ENCODE assay signal across 8 cellular contexts in the genomic region with DNA sequence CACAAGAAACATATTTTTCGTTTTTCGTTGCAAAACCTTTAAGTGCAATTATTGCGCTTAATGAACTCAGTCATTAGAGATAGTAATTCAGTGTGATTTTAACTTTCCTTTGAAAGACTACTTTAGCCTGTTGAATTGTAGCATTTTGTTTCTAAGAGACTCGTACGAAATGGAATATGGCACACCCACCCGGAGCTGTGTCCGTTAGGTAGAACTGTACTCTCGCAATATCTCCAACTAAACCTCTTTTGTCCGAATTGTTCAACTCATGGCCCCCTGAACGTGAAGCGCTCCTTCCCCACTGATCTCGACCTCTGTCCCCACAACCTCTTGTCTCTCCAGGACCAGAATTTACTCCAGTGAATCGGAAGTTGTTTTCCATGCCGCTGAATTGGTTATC. TPM values are rescaled to one million over a fixed set of nuclear protein-coding genes. Genes with fewer than 3 reads are reported as not detected.
DNase-seq lines count a peak whose midpoint lies in the region; ATAC-seq and TF ChIP-seq lines count a peak whose summit lies in the region.

No MANE protein-coding gene starts in this region.

- H3K4me1 ChIP-seq in HUES48 (ENCODE audit: control insufficient read depth, insufficient read depth, low read length) (peaks cover 29% of the 10 kb centered on the region), ectodermal cell (ENCODE audit: control insufficient read depth, insufficient read depth, low read length) (peaks cover 9% of the 10 kb centered on the region), thyroid gland (peaks cover 18 to 27% of the 10 kb centered on the region in 2 donors)

- H3K27ac Mint-ChIP-seq in Calu3 (ENCODE audit: unreplicated experiment) (peak overlapping the region; percentile 77), T-helper 17 cell (peak overlapping the region; percentile 98)

- intact Hi-C loops in Calu3 (cut with micrococcal nuclease; ENCODE audit: unreplicated experiment) (loop anchor here (5.0 kb wide), 1 partner anchor 160 kb away; no protein-coding TSS in a partner anchor), thyroid gland (cut with DNase I) (loop anchor here (5.0 to 10.0 kb wide), 2 partner anchors 70 to 152 kb away; a partner anchor contains a TSS)

- H3K9me3 ChIP-seq in HUES48 (ENCODE audit: control insufficient read depth, insufficient read depth, low read length) (no peaks in the 10 kb centered on the region), T-helper 17 cell (ENCODE audit: control insufficient read depth, low read length, poor library complexity, severe bottlenecking) (no peaks in the 10 kb centered on the region), ectodermal cell (ENCODE audit: control insufficient read depth, low read length) (no peaks in the 10 kb centered on the region), thyroid gland (no peaks in the 10 kb centered on the region)

- H3K27me3 ChIP-seq in HUES48 (ENCODE audit: control insufficient read depth, insufficient read depth, low read length) (no peaks in the 10 kb centered on the region), ectodermal cell (ENCODE audit: control insufficient read depth, insufficient read depth, low read length, poor library complexity, severe bottlenecking) (no peaks in the 10 kb centered on the region), thyroid gland (no peaks in the 10 kb centered on the region)

- peak overlapping the region; percentile 79 for H3K4me3 Mint-ChIP-seq in Calu3 (ENCODE audit: low read depth, unreplicated experiment)
- H3K4me3 Mint-ChIP-seq in T-helper 17 cell = peak overlapping the region; percentile 97

- H3K27me3 Mint-ChIP-seq in Calu3 (ENCODE audit: unreplicated experiment) = no peaks in the 10 kb centered on the region
- H3K27me3 Mint-ChIP-seq in T-helper 17 cell = no peaks in the 10 kb centered on the region

- H3K36me3 ChIP-seq in HUES48 (ENCODE audit: control insufficient read depth, insufficient read depth, low read length) = peaks cover 5% of the 10 kb centered on the region
- H3K36me3 ChIP-seq in ectodermal cell (ENCODE audit: control insufficient read depth, insufficient read depth, low read length) = no peaks in the 10 kb centered on the region
- H3K36me3 ChIP-seq in thyroid gland = no peaks in the 10 kb centered on the region

- TF ChIP-seq POLR2A in thyroid gland (IDR thresholded peaks at IDR 0.05) = no peak

- ATAC-seq in T-helper 17 cell (no peak), GM21526 (IDR thresholded peaks at IDR 0.05; ENCODE audit: low FRiP score, unreplicated experiment) (no peak), GM21529 (IDR thresholded peaks at IDR 0.05; ENCODE audit: unreplicated experiment) (no peak)

- WGBS in ectodermal cell, 2 experiments = 0 to 1% methylated on average over 14 of the region's 14 CpGs
- WGBS in thyroid gland, 2 donors = 0 to 1% methylated on average over 14 of the region's 14 CpGs

- peak overlapping the region; percentile 98 for H3K27ac ChIP-seq in HUES48 (ENCODE audit: low read depth, low read length)
- H3K27ac ChIP-seq in ectodermal cell (ENCODE audit: insufficient read depth, low read depth, low read length, poor library complexity, severe bottlenecking) = peak overlapping the region; percentile 99
- peak overlapping the region; percentile 93 to 99 (median 98) for H3K27ac ChIP-seq in thyroid gland

- CTCF ChIA-PET in Calu3 (lab: Charles Lee) = interaction anchor here (0.5 to 1.4 kb wide), 2 partner anchors 156 to 1365 kb away, joined by 3 read pairs; a partner anchor contains a TSS

- H3K36me3 Mint-ChIP-seq in Calu3 (ENCODE audit: insufficient read depth, unreplicated experiment) (peaks cover 44% of the 10 kb centered on the region), T-helper 17 cell (ENCODE audit: low read depth) (peaks cover 2% of the 10 kb centered on the region)

- no peak for TF ChIP-seq CTCF in Calu3 (IDR thresholded peaks at IDR 0.05; ENCODE audit: unreplicated experiment)
- no peak for TF ChIP-seq CTCF in thyroid gland (IDR thresholded peaks at IDR 0.05)

- H3K4me3 ChIP-seq in HUES48 (ENCODE audit: low read depth, low read length) (peak overlapping the region; percentile 94), ectodermal cell (ENCODE audit: insufficient read depth, low read depth, low read length) (peak overlapping the region; percentile 77), thyroid gland (replicated peaks in 1 of 3) (peak overlapping the region; percentile 45 to 67 (median 55))

- peak overlapping the region; percentile 89 for H3K9ac ChIP-seq in HUES48 (ENCODE audit: low read depth, low read length)

- H3K4me1 Mint-ChIP-seq in Calu3 (ENCODE audit: low read depth, unreplicated experiment) (peaks cover 25% of the 10 kb centered on the region), T-helper 17 cell (peaks cover 40% of the 10 kb centered on the region)

- TSS peak; percentile 45 for BruUV-seq in Calu3 (replicated peaks; lab: Mats Ljungman, UMichigan)

- H3K9me3 Mint-ChIP-seq in Calu3 (ENCODE audit: low read depth, unreplicated experiment) = no peaks in the 10 kb centered on the region

- DNase-seq in Calu3 = no peak
- no peak for DNase-seq in T-helper 17 cell
- DNase-seq in lung microvascular endothelial cell (ENCODE audit: low read depth in 2 of 2) = peak; percentile 56 to 60
- peak; percentile 7 to 18 for DNase-seq in thyroid gland

RNA-seq across cellular contexts. Expression of a gene that starts 0.8 kb away (rescaled TPM):
- 40.1 and 41.1 TPM in 2 replicates for total RNA-seq in Calu3 (2022)
- total RNA-seq in T-helper 17 cell = 10 to 100 TPM; 27.7 to 35.3 TPM
- 75.9 TPM for polyA plus RNA-seq in ectodermal cell (2013, experiment 1 of 4)
- 84.9 TPM for polyA plus RNA-seq in ectodermal cell (2013, experiment 2 of 4)
- polyA plus RNA-seq in ectodermal cell (2013, experiment 3 of 4) = 64.2 TPM
- 70.6 TPM for polyA plus RNA-seq in ectodermal cell (2013, experiment 4 of 4)
- 44.0 and 71.0 TPM in 2 replicates for total RNA-seq in lung microvascular endothelial cell
- total RNA-seq in thyroid gland = 100 to 1,000 TPM in 1 of 4 donors, 10 to 100 TPM in 3; 63.5 to 139 (median 85.4) TPM

Comparison
In these comparisons a context has a peak if more than half of its experiments do, and no peak if none do; other contexts are left out.
1. DNase-seq: peak in lung microvascular endothelial cell (2 of 2) and thyroid gland (2 of 2); none in Calu3 (single experiment) and T-helper 17 cell (0 of 3).
2. Peak in every context shown above with its lines, with median percentiles within 50 percentile points of each other: H3K27ac ChIP-seq and H3K4me3 ChIP-seq.